Comparison of ENCODE assay signal across 12 cellular contexts in genomic region chr2:133200684-133201421, GRCh38.
A peak's percentile ranks its signal among the peaks of the same experiment; 100 is the strongest.
DNase-seq lines count a peak whose midpoint lies in the region; ATAC-seq, FAIRE-seq and TF ChIP-seq lines count a peak whose summit lies in the region.
"Had no signal": no experiment of that assay in that cellular context is flagged by ENCODE, and none has a peak within 500 bp of the region (broad histone marks: within the 10 kb centered on the region; RNA-seq: fewer than 3 reads in every experiment).

No MANE protein-coding gene starts in this region.

- no peak overlapping the region for H3K4me3 Mint-ChIP-seq in naive thymus-derived CD8-positive, alpha-beta T cell
- H3K4me3 Mint-ChIP-seq: activated naive CD4-positive, alpha-beta T cell treated with anti-CD3 and anti-CD28 coated beads, Interleukin-2, amount 50 U/mL, for 24 hours had no signal

- FAIRE-seq in kidney (lab: Jason Lieb, UNC): no peak

- DNase-seq in HCT116 (ENCODE audit: low read depth, low spot score): peak; percentile 56
- peak; percentile 25 for DNase-seq in T1000 (lab: John Stamatoyannopoulos, UW)
- peak; percentile 86 for DNase-seq in fibroblast of villous mesenchyme (ENCODE audit: low read depth)
- peak; percentile 23 for DNase-seq in smooth muscle cell of the brain vasculature (ENCODE audit: low read depth, low spot score)
- no peak for DNase-seq in NCI-H345 treated with DMSO at 0.1 percent for 48 hours (lab: John Stamatoyannopoulos, UW; ENCODE audit: unreplicated experiment)
- no peak for DNase-seq in naive thymus-derived CD8-positive, alpha-beta T cell
- DNase-seq in kidney: no peak
- no peak for DNase-seq in SIG-M5 (lab: John Stamatoyannopoulos, UW)
- DNase-seq: activated CD4-positive, alpha-beta T cell treated with anti-CD3 and anti-CD28 coated beads for 48 hours; Right ventricle myocardium superior had no signal

- peaks cover 0 to 4% (median 0%) of the 10 kb centered on the region in 5 donors for H3K27me3 Mint-ChIP-seq in naive thymus-derived CD8-positive, alpha-beta T cell
- H3K27me3 Mint-ChIP-seq: activated naive CD4-positive, alpha-beta T cell treated with anti-CD3 and anti-CD28 coated beads, Interleukin-2, amount 50 U/mL, for 24 hours had no signal

- H3K4me3 ChIP-seq in HCT116 (replicated peaks in 1 of 2; ENCODE audit: low read depth in 1 of 2, low read length in 2 of 2) (no peak overlapping the region), fibroblast of villous mesenchyme (ENCODE audit: low read depth, low read length) (no peak overlapping the region), kidney (ENCODE audit: low read length in 2 of 2) (no peak overlapping the region)
- H3K4me3 ChIP-seq: right atrium auricular region had no signal

- H3K9ac ChIP-seq in HCT116 (ENCODE audit: low read length) (no peak overlapping the region), kidney (ENCODE audit: low read length in 2 of 2) (no peak overlapping the region)

- peaks cover 4 to 26% (median 13%) of the 10 kb centered on the region in 9 donors for H3K9me3 Mint-ChIP-seq in naive thymus-derived CD8-positive, alpha-beta T cell

- H3K9me3 ChIP-seq in HCT116 (ENCODE audit: control insufficient read depth in 1 of 2, insufficient read depth in 1 of 2, low read depth in 1 of 2, low read length in 2 of 2) (no peaks in the 10 kb centered on the region), kidney (ENCODE audit: control insufficient read depth in 1 of 2, low read length in 2 of 2) (no peaks in the 10 kb centered on the region)
- H3K9me3 ChIP-seq: right atrium auricular region had no signal

- H3K9me2 ChIP-seq in HCT116 (ENCODE audit: insufficient read depth): no peaks in the 10 kb centered on the region

- TF ChIP-seq POLR2A in HCT116 (IDR thresholded peaks at IDR 0.05; ENCODE audit: borderline replicate concordance, extremely low read depth, insufficient read depth, insufficient read length): no peak

- no peak overlapping the region for H3K4me2 ChIP-seq in HCT116 (ENCODE audit: low read length)

- no peak overlapping the region for H3K27ac ChIP-seq in HCT116 (ENCODE audit: low read depth, low read length)
- no peak overlapping the region for H3K27ac ChIP-seq in kidney (ENCODE audit: low read depth in 2 of 2, low read length in 2 of 2)
- H3K27ac ChIP-seq: right atrium auricular region had no signal

- BruUV-seq in HCT116 (replicated peaks; lab: Mats Ljungman, UMichigan): no TSS peak

- CTCF ChIA-PET in HCT116 (lab: Charles Lee): no interaction called here

- POLR2A ChIA-PET in HCT116 (lab: Charles Lee): no interaction called here
- POLR2A ChIA-PET in naive thymus-derived CD8-positive, alpha-beta T cell (lab: Charles Lee): no interaction called here

- H3K79me2 ChIP-seq in HCT116 (ENCODE audit: insufficient read depth, low read length): no peaks in the 10 kb centered on the region

- intact Hi-C loops in HCT116 (cut with micrococcal nuclease): no loop called here
- intact Hi-C loops in kidney (cut with DNase I): no loop called here

- RAD21 ChIA-PET in HCT116 (lab: Charles Lee; ENCODE audit: low non-redundant PET in 1 of 2, low total read pairs in 2 of 2, uncharacterized antibody in 2 of 2, unreplicated experiment in 2 of 2): no interaction called here

- TF ChIP-seq CTCF in HCT116 (IDR thresholded peaks at IDR 0.05 in 2 of 3, conservative IDR thresholded peaks at IDR 0.05 in 1 of 3; ENCODE audit: borderline replicate concordance in 1 of 3, insufficient read depth in 1 of 3, low read depth in 2 of 3, low read length in 2 of 3) (no peak), fibroblast of villous mesenchyme (IDR thresholded peaks at IDR 0.05; ENCODE audit: insufficient read depth, low read depth, low read length) (no peak), kidney (IDR thresholded peaks at IDR 0.05; ENCODE audit: borderline replicate concordance, extremely low read depth, insufficient read depth) (no peak)

- H3K36me3 Mint-ChIP-seq in naive thymus-derived CD8-positive, alpha-beta T cell: no peaks in the 10 kb centered on the region
- H3K36me3 Mint-ChIP-seq: activated naive CD4-positive, alpha-beta T cell treated with anti-CD3 and anti-CD28 coated beads, Interleukin-2, amount 50 U/mL, for 24 hours had no signal

- H3K4me1 Mint-ChIP-seq in naive thymus-derived CD8-positive, alpha-beta T cell: no peaks in the 10 kb centered on the region
- H3K4me1 Mint-ChIP-seq: activated naive CD4-positive, alpha-beta T cell treated with anti-CD3 and anti-CD28 coated beads, Interleukin-2, amount 50 U/mL, for 24 hours had no signal

- no peaks in the 10 kb centered on the region for H3K36me3 ChIP-seq in HCT116 (ENCODE audit: control insufficient read depth in 1 of 2, insufficient read depth in 2 of 2, low read length in 2 of 2)
- no peaks in the 10 kb centered on the region for H3K36me3 ChIP-seq in kidney (ENCODE audit: control insufficient read depth in 1 of 2, insufficient read depth in 2 of 2, low read length in 2 of 2)
- H3K36me3 ChIP-seq: right atrium auricular region had no signal

- no peaks in the 10 kb centered on the region for H4K20me1 ChIP-seq in HCT116 (ENCODE audit: insufficient read depth)

- no peaks in the 10 kb centered on the region for H3K27me3 ChIP-seq in HCT116 (ENCODE audit: insufficient read depth, low read length)
- H3K27me3 ChIP-seq: right atrium auricular region had no signal

- no peak for TF ChIP-seq RAD21 in HCT116 (IDR thresholded peaks at IDR 0.05; ENCODE audit: low read depth)

- H3K4me1 ChIP-seq in HCT116 (ENCODE audit: control insufficient read depth in 1 of 2, insufficient read depth in 2 of 2, low read length in 2 of 2): no peaks in the 10 kb centered on the region
- no peaks in the 10 kb centered on the region for H3K4me1 ChIP-seq in kidney (ENCODE audit: control insufficient read depth in 1 of 2, insufficient read depth in 1 of 2, low read depth in 1 of 2, low read length in 2 of 2)
- H3K4me1 ChIP-seq: right atrium auricular region had no signal

- H2AFZ ChIP-seq in HCT116 (ENCODE audit: low read depth, low read length, poor library complexity, severe bottlenecking): no peak overlapping the region

- no peak overlapping the region for H3K27ac Mint-ChIP-seq in naive thymus-derived CD8-positive, alpha-beta T cell
- H3K27ac Mint-ChIP-seq: activated naive CD4-positive, alpha-beta T cell treated with anti-CD3 and anti-CD28 coated beads, Interleukin-2, amount 50 U/mL, for 24 hours had no signal

- peak; percentile 46; the same call in 1 of the 2 replicates for ATAC-seq in HCT116
- ATAC-seq in naive thymus-derived CD8-positive, alpha-beta T cell: no peak

TF ChIP-seq in HCT116, 20 proteins besides CTCF, POLR2A, EP300 and RAD21:
- peak; percentile 65; the same call in 1 of the 2 replicates for TF ChIP-seq CEBPB (IDR thresholded peaks at IDR 0.05; ENCODE audit: low read depth)
- peak; percentile 55 for TF ChIP-seq JUND (IDR thresholded peaks at IDR 0.05)
- peak; percentile 63 for TF ChIP-seq CBX3 (IDR thresholded peaks at IDR 0.05; ENCODE audit: low read depth)
- no peak for TF ChIP-seq EZH2 (IDR thresholded peaks at IDR 0.05)
- 0 out of 2 replicates have a peak, but pooled peaks have one; percentile 22 for TF ChIP-seq MAX (IDR thresholded peaks at IDR 0.05)
- TF ChIP-seq EZH2phosphoT487 (IDR thresholded peaks at IDR 0.05; ENCODE audit: borderline replicate concordance): no peak
- TF ChIP-seq ATF3 (IDR thresholded peaks at IDR 0.05): peak; percentile 46
- peak; percentile 73 for TF ChIP-seq FOSL1 (IDR thresholded peaks at IDR 0.05; ENCODE audit: low read depth)
- peak; percentile 39; the same call in 1 of the 2 replicates for TF ChIP-seq SP1 (IDR thresholded peaks at IDR 0.05; ENCODE audit: low read depth)

Comparison
In these comparisons a context has a peak if more than half of its experiments do, and no peak if none do; other contexts are left out.
1. DNase-seq: peak in HCT116 (single experiment), T1000 (single experiment), fibroblast of villous mesenchyme (single experiment) and smooth muscle cell of the brain vasculature (single experiment); none in NCI-H345 treated with DMSO at 0.1 percent for 48 hours (single experiment), naive thymus-derived CD8-positive, alpha-beta T cell (0 of 10), kidney (single experiment) and SIG-M5 (single experiment).